Comparison of ENCODE assay signal across 30 cellular contexts in the genomic region with DNA sequence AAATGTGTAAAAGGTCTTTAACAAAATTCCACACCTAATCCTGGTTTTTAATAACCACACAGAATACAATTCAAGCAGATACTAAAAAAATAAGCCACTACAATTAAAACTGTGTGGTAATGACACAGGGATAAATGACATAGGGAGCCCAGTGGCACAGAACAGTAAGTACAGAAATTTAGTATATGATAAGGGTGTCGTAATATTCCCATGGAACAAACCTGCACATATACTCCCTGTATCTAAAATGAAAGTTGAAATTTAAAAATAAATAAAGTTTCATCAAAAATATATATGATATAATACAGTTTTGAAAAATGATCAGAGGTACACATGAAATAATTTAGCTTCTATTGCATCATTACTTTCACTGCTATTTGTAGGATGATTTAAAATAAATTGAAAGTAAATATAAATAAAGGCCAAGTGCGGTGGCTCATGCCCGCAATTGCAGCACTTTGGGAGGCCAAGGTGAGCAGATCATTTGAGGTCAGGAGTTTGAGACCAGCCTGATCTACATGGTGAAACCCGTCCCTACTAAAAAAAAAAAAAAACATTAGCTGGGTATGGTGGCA.
"Had no signal": no experiment of that assay in that cellular context is flagged by ENCODE, and none has a peak within 500 bp of the region (broad histone marks: within the 10 kb centered on the region; RNA-seq: fewer than 3 reads in every experiment).

No MANE protein-coding gene starts in this region.

- H3K27ac ChIP-seq: left ventricle myocardium inferior, neural progenitor cell, neutrophil, parathyroid adenoma, right atrium auricular region, right lobe of liver, testis, thyroid gland, transverse colon, upper lobe of left lung, vagina had no signal

- H3K4me3 ChIP-seq: left ventricle myocardium inferior, lung, neural progenitor cell, right atrium auricular region, right lobe of liver, smooth muscle cell, testis, thyroid gland, transverse colon, upper lobe of left lung, vagina had no signal

- H2AFZ ChIP-seq: neural progenitor cell, parathyroid adenoma had no signal

- H3K27me3 ChIP-seq: neural progenitor cell, neutrophil, right atrium auricular region, right lobe of liver, testis, thyroid gland, transverse colon, upper lobe of left lung, vagina had no signal

- H3K36me3 ChIP-seq: left ventricle myocardium inferior, neural progenitor cell, neutrophil, right atrium auricular region, right lobe of liver, thyroid gland, transverse colon, upper lobe of left lung, vagina had no signal

- H3K9ac ChIP-seq: neural progenitor cell, parathyroid adenoma had no signal

- H3K9me3 ChIP-seq: left ventricle myocardium inferior, neutrophil, right atrium auricular region, right lobe of liver, testis, thyroid gland, transverse colon, upper lobe of left lung, vagina had no signal

- H3K4me1 ChIP-seq: parathyroid adenoma, right lobe of liver, testis, transverse colon, upper lobe of left lung, vagina had no signal

- H3K4me2 ChIP-seq: neural progenitor cell, smooth muscle cell had no signal

- H3K79me2 ChIP-seq: parathyroid adenoma had no signal

- FAIRE-seq: islet of Langerhans, kidney had no signal

- DNase-seq: hypothalamus; immature natural killer cell; kidney; left ventricle myocardium inferior; mesendoderm; naive B cell; natural killer cell; nephron progenitor cell; occipital lobe; right lobe of liver; stimulated activated CD4-positive, alpha-beta T cell treated with anti-CD3 and anti-CD28 coated beads, Interleukin-1b, Interleukin-23, amount 100 ng/mL, for 48 hours; stimulated activated CD4-positive, alpha-beta T cell treated with anti-CD3 and anti-CD28 coated beads, Interleukin-2, amount 100 ng/mL, for 48 hours; stimulated activated CD4-positive, alpha-beta T cell treated with anti-CD3 and anti-CD28 coated beads, Interleukin-4, amount 100 ng/mL, for 4 hours; stimulated activated CD8-positive, alpha-beta memory T cell treated with anti-CD3 and anti-CD28 coated beads, Interleukin-4, amount 100 ng/mL, for 48 hours; stimulated activated naive CD4-positive, alpha-beta T cell treated with Interleukin-2 at 50 U/mL for 16 hours; stimulated activated naive CD8-positive, alpha-beta T cell treated with anti-CD3 and anti-CD28 coated beads, Interleukin-15, amount 100 ng/mL, for 72 hours; substantia nigra; testis; thyroid gland; transverse colon; upper lobe of left lung had no signal

- ATAC-seq: natural killer cell; right lobe of liver; stimulated activated memory B cell treated with anti-CD40 and anti-IgM and Interleukin-4, amounts not matched to agents 10 μg/mL and 1 μg/mL and 100 μg/mL, for 72 hours; stimulated activated naive CD8-positive, alpha-beta T cell treated with anti-CD3 and anti-CD28 coated beads, Interleukin-15, amount 100 ng/mL, for 72 hours had no signal
